8 cellular contexts compared by ENCODE assay signal in genomic region chr4:182806259-182807252, GRCh38.
DNase-seq lines count a peak whose midpoint lies in the region; ATAC-seq and TF ChIP-seq lines count a peak whose summit lies in the region.

No MANE protein-coding gene starts in this region.

- WGBS in thyroid gland, 2 donors = 10 to 12% methylated on average over 59 to 64 of the region's 68 CpGs

- H3K27me3 Mint-ChIP-seq in activated naive CD4-positive, alpha-beta T cell treated with anti-CD3 and anti-CD28 coated beads, Interleukin-2, amount 50 U/mL, for 24 hours = peaks cover 1% of the 10 kb centered on the region
- no peaks in the 10 kb centered on the region for H3K27me3 Mint-ChIP-seq in osteocyte (ENCODE audit: unreplicated experiment)

- H3K4me3 ChIP-seq in HL-60 (replicated peaks; ENCODE audit: insufficient read depth, low read length) = no peak overlapping the region
- H3K4me3 ChIP-seq in SJSA1 = peak overlapping the region; percentile 41
- peak overlapping the region in 2 of 3 donors; percentile 29 to 33 for H3K4me3 ChIP-seq in thyroid gland (replicated peaks in 1 of 3)

- H3K36me3 Mint-ChIP-seq in activated naive CD4-positive, alpha-beta T cell treated with anti-CD3 and anti-CD28 coated beads, Interleukin-2, amount 50 U/mL, for 24 hours = no peaks in the 10 kb centered on the region
- no peaks in the 10 kb centered on the region for H3K36me3 Mint-ChIP-seq in osteocyte (ENCODE audit: unreplicated experiment)

- H3K4me3 Mint-ChIP-seq in activated naive CD4-positive, alpha-beta T cell treated with anti-CD3 and anti-CD28 coated beads, Interleukin-2, amount 50 U/mL, for 24 hours = peak overlapping the region; percentile 83
- peak overlapping the region; percentile 87 for H3K4me3 Mint-ChIP-seq in osteocyte (ENCODE audit: unreplicated experiment)

- DNase-seq in DMS114 treated with DMSO at 0.1 percent for 48 hours (lab: John Stamatoyannopoulos, UW; ENCODE audit: unreplicated experiment) (peak; percentile 72), HL-60 (ENCODE audit: low read depth in 1 of 2, low spot score in 1 of 2) (peak in 1 of 2 experiments; percentile 48), SJSA1 (ENCODE audit: low read depth in 1 of 2, low spot score in 2 of 2) (peak; percentile 83 to 87), head of caudate nucleus (peak; percentile 58 to 92 (median 84)), osteocyte (ENCODE audit: extremely low spot score, unreplicated experiment) (peak; percentile 92), thyroid gland (peak; percentile 76 to 85)

- H3K4me1 ChIP-seq in SJSA1 (replicated peaks) (peaks cover 29% of the 10 kb centered on the region), thyroid gland (peaks cover 0 to 7% of the 10 kb centered on the region in 2 donors)

- no peaks in the 10 kb centered on the region for H3K36me3 ChIP-seq in SJSA1
- H3K36me3 ChIP-seq in thyroid gland = no peaks in the 10 kb centered on the region

- H3K27ac Mint-ChIP-seq in activated naive CD4-positive, alpha-beta T cell treated with anti-CD3 and anti-CD28 coated beads, Interleukin-2, amount 50 U/mL, for 24 hours = no peak overlapping the region
- H3K27ac Mint-ChIP-seq in osteocyte (ENCODE audit: unreplicated experiment) = peak overlapping the region; percentile 96

- peak; percentile 62 for ATAC-seq in GM21360 (IDR thresholded peaks at IDR 0.05; ENCODE audit: unreplicated experiment)

- TF ChIP-seq CTCF in HL-60 (IDR thresholded peaks at IDR 0.05; ENCODE audit: insufficient read depth, low read length) (peak; percentile 27), osteocyte (IDR thresholded peaks at IDR 0.05) (peak; percentile 99), thyroid gland (IDR thresholded peaks at IDR 0.05) (peak; percentile 72 to 96 (median 91))

- TF ChIP-seq POLR2A in thyroid gland (IDR thresholded peaks at IDR 0.05) = peak in 1 of 2 donors; percentile 40

- no peaks in the 10 kb centered on the region for H3K27me3 ChIP-seq in HL-60 (ENCODE audit: insufficient read depth, poor library complexity, severe bottlenecking)
- H3K27me3 ChIP-seq in SJSA1 (replicated peaks) = no peaks in the 10 kb centered on the region
- H3K27me3 ChIP-seq in thyroid gland = no peaks in the 10 kb centered on the region

- H3K4me1 Mint-ChIP-seq in activated naive CD4-positive, alpha-beta T cell treated with anti-CD3 and anti-CD28 coated beads, Interleukin-2, amount 50 U/mL, for 24 hours = peaks cover 17% of the 10 kb centered on the region
- H3K4me1 Mint-ChIP-seq in osteocyte (ENCODE audit: unreplicated experiment) = peaks cover 9% of the 10 kb centered on the region

- no peaks in the 10 kb centered on the region for H3K9me3 Mint-ChIP-seq in activated naive CD4-positive, alpha-beta T cell treated with anti-CD3 and anti-CD28 coated beads, Interleukin-2, amount 50 U/mL, for 24 hours
- H3K9me3 Mint-ChIP-seq in osteocyte (ENCODE audit: unreplicated experiment) = no peaks in the 10 kb centered on the region

- H3K27ac ChIP-seq in HL-60 (replicated peaks) = no peak overlapping the region
- H3K27ac ChIP-seq in SJSA1 = peak overlapping the region; percentile 70
- H3K27ac ChIP-seq in thyroid gland = peak overlapping the region; percentile 35 to 80 (median 61)

- H3K9me3 ChIP-seq in SJSA1 (replicated peaks) (peaks cover 5% of the 10 kb centered on the region), thyroid gland (no peaks in the 10 kb centered on the region)

- intact Hi-C loops in head of caudate nucleus (cut with DNase I) (loop anchor here (5.0 to 10.0 kb wide), 2 partner anchors 332 to 1664 kb away; no protein-coding TSS in a partner anchor), thyroid gland (cut with DNase I) (loop anchor here (5.0 to 10.0 kb wide), 2 partner anchors 118 to 324 kb away; no protein-coding TSS in a partner anchor)

Comparison
In these comparisons a context has a peak if more than half of its experiments do, and no peak if none do; other contexts are left out.
1. CTCF ChIP-seq: peak in every context shown above with its lines; median percentile 99 in osteocyte; 91 in thyroid gland; 27 in HL-60.